1 cellular context compared by ENCODE assay signal in the genomic region with DNA sequence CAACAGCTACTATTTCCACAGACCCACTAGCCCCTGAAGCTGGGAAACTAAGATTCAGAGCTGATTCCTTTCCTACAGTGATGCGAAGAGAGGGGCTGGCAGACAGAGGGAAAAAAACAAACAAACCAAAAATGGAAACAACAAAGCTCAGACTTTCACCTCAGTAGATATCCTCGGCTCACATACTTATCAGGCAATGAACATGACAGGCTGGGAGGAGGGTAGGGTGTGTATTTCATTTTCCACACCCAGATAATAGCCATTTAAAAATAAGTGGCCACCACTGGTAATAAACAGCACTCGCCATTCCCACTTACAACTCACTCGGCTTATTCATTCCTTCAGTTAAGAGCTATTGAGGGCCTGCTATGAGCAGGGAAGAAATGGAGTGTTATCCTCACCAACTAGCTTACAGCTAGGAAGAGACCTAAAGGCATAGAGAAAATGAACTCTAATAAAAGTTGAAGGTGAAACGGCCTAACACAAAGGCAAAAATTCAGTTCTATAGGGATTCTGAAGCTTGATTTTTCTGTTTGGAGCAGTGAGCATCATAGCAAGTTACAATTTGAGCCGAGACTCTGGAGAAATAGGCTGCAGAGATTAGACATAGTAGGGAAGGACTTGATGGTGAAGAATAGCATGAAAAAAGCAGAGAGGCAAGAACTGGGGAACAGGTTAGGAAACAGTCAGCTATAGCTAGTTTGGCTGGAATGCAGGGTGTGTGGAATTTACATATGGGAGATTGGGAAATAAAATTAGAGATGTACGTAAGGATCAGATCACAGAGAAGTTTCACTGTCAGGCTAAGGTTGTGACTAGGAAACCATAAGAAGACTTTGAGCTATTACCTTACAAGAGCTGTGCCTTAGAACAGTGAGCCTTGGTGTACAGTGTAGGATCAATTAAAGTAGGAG.
A peak's percentile ranks its signal among the peaks of the same experiment; 100 is the strongest.
TF ChIP-seq lines count a peak whose summit lies in the region.

No MANE protein-coding gene starts in this region.

TF ChIP-seq in HepG2, 621 proteins besides CTCF, POLR2A, EP300 and RAD21 (continued from another document):
- 0 out of 2 replicates have a peak, but pooled peaks have one; percentile 82 for TF ChIP-seq RORA (CRISPR knock-in tag; IDR thresholded peaks at IDR 0.05)
- TF ChIP-seq, protein P1, sequence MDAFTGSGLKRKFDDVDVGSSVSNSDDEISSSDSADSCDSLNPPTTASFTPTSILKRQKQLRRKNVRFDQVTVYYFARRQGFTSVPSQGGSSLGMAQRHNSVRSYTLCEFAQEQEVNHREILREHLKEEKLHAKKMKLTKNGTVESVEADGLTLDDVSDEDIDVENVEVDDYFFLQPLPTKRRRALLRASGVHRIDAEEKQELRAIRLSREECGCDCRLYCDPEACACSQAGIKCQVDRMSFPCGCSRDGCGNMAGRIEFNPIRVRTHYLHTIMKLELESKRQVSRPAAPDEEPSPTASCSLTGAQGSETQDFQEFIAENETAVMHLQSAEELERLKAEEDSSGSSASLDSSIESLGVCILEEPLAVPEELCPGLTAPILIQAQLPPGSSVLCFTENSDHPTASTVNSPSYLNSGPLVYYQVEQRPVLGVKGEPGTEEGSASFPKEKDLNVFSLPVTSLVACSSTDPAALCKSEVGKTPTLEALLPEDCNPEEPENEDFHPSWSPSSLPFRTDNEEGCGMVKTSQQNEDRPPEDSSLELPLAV (CRISPR knock-in tag; conservative IDR thresholded peaks at IDR 0.05; ENCODE audit: low read depth) = no peak
- TF ChIP-seq GTF2F1 (IDR thresholded peaks at IDR 0.05; ENCODE audit: low read length) = no peak
- TF ChIP-seq FOXP1 (IDR thresholded peaks at IDR 0.05) = no peak
- TF ChIP-seq FOXP1 (CRISPR knock-in tag; IDR thresholded peaks at IDR 0.05) = peak; percentile 65; the same call in 1 of the 2 replicates
TF ChIP-seq in HepG2: peak in this region for 115.
